In the genomic region with DNA sequence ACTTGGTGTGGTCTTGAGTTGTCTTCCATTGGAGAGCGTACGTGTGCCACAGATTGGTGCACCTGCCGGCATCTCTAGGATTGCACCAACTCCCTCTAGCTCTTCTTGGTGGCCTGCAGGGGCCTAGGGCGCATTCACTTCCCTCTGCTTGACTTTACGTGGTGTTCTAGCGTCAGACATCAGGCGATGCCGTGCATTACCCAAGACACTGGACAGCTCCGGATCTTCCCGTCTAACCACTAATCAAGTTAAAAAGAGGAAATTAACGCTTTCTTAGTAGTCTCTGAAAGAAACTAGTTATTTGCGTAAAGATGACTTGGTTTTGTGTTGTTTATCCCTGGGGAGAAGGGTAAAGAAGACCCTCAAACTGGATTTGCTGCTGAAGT, we compare ENCODE assay signal across 8 cellular contexts. TPM values are rescaled to one million over a fixed set of nuclear protein-coding genes. Genes with fewer than 3 reads are reported as not detected.
DNase-seq lines count a peak whose midpoint lies in the region; ATAC-seq and TF ChIP-seq lines count a peak whose summit lies in the region.

No MANE protein-coding gene starts in this region.

- H3K27ac ChIP-seq in Karpas-422 (ENCODE audit: low read length) = peak overlapping the region; percentile 68
- peak overlapping the region; percentile 41 for H3K27ac ChIP-seq in osteoblast (ENCODE audit: low read depth, low read length)

- H3K36me3 Mint-ChIP-seq in activated T-helper 1 cell treated with anti-CD3 and anti-CD28 coated beads, Interleukin-12 subunit alpha, Interleukin-12 subunit beta, Interleukin-2, Interleukin-4 antibody, amounts not matched to agents 30 ng/mL and 10 ng/mL and 1 ng/mL, durations not matched to agents 14 hours and 24 hours and 36 hours (ENCODE audit: low read depth) = peaks cover 40% of the 10 kb centered on the region
- H3K36me3 Mint-ChIP-seq in glutamatergic neuron (ENCODE audit: unreplicated experiment) = no peaks in the 10 kb centered on the region

- H3K4me2 ChIP-seq in Karpas-422 (ENCODE audit: low read depth, low read length, poor library complexity, severe bottlenecking) (peak overlapping the region; percentile 99), osteoblast (ENCODE audit: insufficient read depth, low read length) (peak overlapping the region; percentile 99)

- DNase-seq in Daoy (ENCODE audit: low read depth) (peak; percentile 22), Karpas-422 (peak; percentile 90), glutamatergic neuron (no peak), osteoblast (ENCODE audit: insufficient read length, low spot score, missing footprints) (no peak), NCI-H2081 treated with DMSO at 0.1 percent for 48 hours (lab: John Stamatoyannopoulos, UW) (no peak), NCI-H2081 (lab: John Stamatoyannopoulos, UW) (no peak)
- no peak for DNase-seq in activated T-helper 1 cell treated with anti-CD3 and anti-CD28 coated beads, Interleukin-12 subunit alpha, Interleukin-12 subunit beta, Interleukin-2, Interleukin-4 antibody, amounts not matched to agents 30 ng/mL and 10 ng/mL and 1 ng/mL, durations not matched to agents 14 hours and 24 hours and 36 hours (ENCODE audit: low spot score)

- no peaks in the 10 kb centered on the region for H3K9me3 Mint-ChIP-seq in activated T-helper 1 cell treated with anti-CD3 and anti-CD28 coated beads, Interleukin-12 subunit alpha, Interleukin-12 subunit beta, Interleukin-2, Interleukin-4 antibody, amounts not matched to agents 30 ng/mL and 10 ng/mL and 1 ng/mL, durations not matched to agents 14 hours and 24 hours and 36 hours
- H3K9me3 Mint-ChIP-seq in glutamatergic neuron (ENCODE audit: unreplicated experiment) = peaks cover 7% of the 10 kb centered on the region

- intact Hi-C loops in activated T-helper 1 cell treated with anti-CD3 and anti-CD28 coated beads, Interleukin-12 subunit alpha, Interleukin-12 subunit beta, Interleukin-2, Interleukin-4 antibody, amounts not matched to agents 30 ng/mL and 10 ng/mL and 1 ng/mL, durations not matched to agents 14 hours and 24 hours and 36 hours (cut with micrococcal nuclease) = loop anchor here (1.0 to 2.0 kb wide), 4 partner anchors 34 to 179 kb away; a partner anchor contains a TSS

- no peak overlapping the region for H2AFZ ChIP-seq in Karpas-422 (ENCODE audit: low read length)
- peak overlapping the region; percentile 92 for H2AFZ ChIP-seq in osteoblast (ENCODE audit: low read length)

- no peaks in the 10 kb centered on the region for H3K9me2 ChIP-seq in Karpas-422 (replicated peaks; ENCODE audit: insufficient read depth, low read length)

- H3K4me1 ChIP-seq in Karpas-422 (ENCODE audit: low read length) = peaks cover 46% of the 10 kb centered on the region
- peaks cover 15% of the 10 kb centered on the region for H3K4me1 ChIP-seq in osteoblast (ENCODE audit: insufficient read depth, low read length)

- H3K27me3 Mint-ChIP-seq in activated T-helper 1 cell treated with anti-CD3 and anti-CD28 coated beads, Interleukin-12 subunit alpha, Interleukin-12 subunit beta, Interleukin-2, Interleukin-4 antibody, amounts not matched to agents 30 ng/mL and 10 ng/mL and 1 ng/mL, durations not matched to agents 14 hours and 24 hours and 36 hours (ENCODE audit: insufficient read depth) = no peaks in the 10 kb centered on the region
- peaks cover 6% of the 10 kb centered on the region for H3K27me3 Mint-ChIP-seq in glutamatergic neuron (ENCODE audit: unreplicated experiment)

- ATAC-seq in GM21381 (IDR thresholded peaks at IDR 0.05; ENCODE audit: unreplicated experiment) = peak; percentile 14

- peaks cover 33% of the 10 kb centered on the region for H3K4me1 Mint-ChIP-seq in activated T-helper 1 cell treated with anti-CD3 and anti-CD28 coated beads, Interleukin-12 subunit alpha, Interleukin-12 subunit beta, Interleukin-2, Interleukin-4 antibody, amounts not matched to agents 30 ng/mL and 10 ng/mL and 1 ng/mL, durations not matched to agents 14 hours and 24 hours and 36 hours (ENCODE audit: low read depth)
- H3K4me1 Mint-ChIP-seq in glutamatergic neuron (ENCODE audit: low read depth, unreplicated experiment) = peaks cover 7% of the 10 kb centered on the region

- peak overlapping the region; percentile 83 for H3K27ac Mint-ChIP-seq in activated T-helper 1 cell treated with anti-CD3 and anti-CD28 coated beads, Interleukin-12 subunit alpha, Interleukin-12 subunit beta, Interleukin-2, Interleukin-4 antibody, amounts not matched to agents 30 ng/mL and 10 ng/mL and 1 ng/mL, durations not matched to agents 14 hours and 24 hours and 36 hours
- H3K27ac Mint-ChIP-seq in glutamatergic neuron (ENCODE audit: unreplicated experiment) = peak overlapping the region; percentile 45

- no peaks in the 10 kb centered on the region for H3K27me3 ChIP-seq in Karpas-422 (ENCODE audit: low read length)
- H3K27me3 ChIP-seq in osteoblast (ENCODE audit: insufficient read depth, low read length) = no peaks in the 10 kb centered on the region

- H3K9me3 ChIP-seq in Karpas-422 (ENCODE audit: low read length) = no peaks in the 10 kb centered on the region
- no peaks in the 10 kb centered on the region for H3K9me3 ChIP-seq in osteoblast (ENCODE audit: low read depth, low read length)

- H4K20me1 ChIP-seq in Karpas-422 (ENCODE audit: insufficient read depth, low read depth, low read length) = no peaks in the 10 kb centered on the region
- H4K20me1 ChIP-seq in osteoblast (ENCODE audit: insufficient read depth, low read length) = no peaks in the 10 kb centered on the region

- TF ChIP-seq CTCF in glutamatergic neuron (IDR thresholded peaks at IDR 0.05; ENCODE audit: partially characterized antibody, unreplicated experiment) (no peak), osteoblast (IDR thresholded peaks at IDR 0.05; ENCODE audit: extremely low read depth, low read depth, low read length) (no peak)

- H3K79me2 ChIP-seq in Karpas-422 (ENCODE audit: low read length) (peaks cover 22% of the 10 kb centered on the region), osteoblast (ENCODE audit: insufficient read depth, low read length) (peaks cover 22% of the 10 kb centered on the region)

- H3K9ac ChIP-seq in Karpas-422 (ENCODE audit: low read length) = peak overlapping the region; percentile 84

- H3K4me3 ChIP-seq in Karpas-422 (ENCODE audit: low read length) (peak overlapping the region; percentile 84), osteoblast (ENCODE audit: insufficient read depth, low read length) (peak overlapping the region; percentile 92)

- H3K36me3 ChIP-seq in Karpas-422 (ENCODE audit: insufficient read depth, low read length) (peaks cover 9% of the 10 kb centered on the region; the same call in 1 of the 2 replicates), osteoblast (ENCODE audit: insufficient read depth, low read length) (peaks cover 18% of the 10 kb centered on the region)

- H3K4me3 Mint-ChIP-seq in activated T-helper 1 cell treated with anti-CD3 and anti-CD28 coated beads, Interleukin-12 subunit alpha, Interleukin-12 subunit beta, Interleukin-2, Interleukin-4 antibody, amounts not matched to agents 30 ng/mL and 10 ng/mL and 1 ng/mL, durations not matched to agents 14 hours and 24 hours and 36 hours = peak overlapping the region; percentile 88
- H3K4me3 Mint-ChIP-seq in glutamatergic neuron (ENCODE audit: unreplicated experiment) = peak overlapping the region; percentile 88

RNA-seq across cellular contexts. Expression of a gene that starts 0.5 kb away (rescaled TPM):
- total RNA-seq in Daoy (2014; rRNA removed; shearing (Covaris generic)) = 23.9 and 26.5 TPM in 2 replicates
- 48.8 and 67.0 TPM in 2 replicates for total RNA-seq in Karpas-422 (2014; rRNA removed; shearing (Covaris generic); ENCODE audit: low replicate concordance)
- 20.5 and 21.4 TPM in 2 replicates for total RNA-seq in activated T-helper 1 cell treated with anti-CD3 and anti-CD28 coated beads, Interleukin-12 subunit alpha, Interleukin-12 subunit beta, Interleukin-2, Interleukin-4 antibody, amounts not matched to agents 30 ng/mL and 10 ng/mL and 1 ng/mL, durations not matched to agents 14 hours and 24 hours and 36 hours
- 4.7 TPM for total RNA-seq in glutamatergic neuron (ENCODE audit: unreplicated experiment)
- total RNA-seq in osteoblast = 44.9 and 52.7 TPM in 2 replicates

RNA-seq across cellular contexts. Expression of a gene that starts 35.9 kb away (rescaled TPM):
- 4.7 and 8.0 TPM in 2 replicates for total RNA-seq in Daoy (2014; rRNA removed; shearing (Covaris generic))
- 10.2 and 25.3 TPM in 2 replicates for total RNA-seq in Karpas-422 (2014; rRNA removed; shearing (Covaris generic); ENCODE audit: low replicate concordance)
- total RNA-seq in activated T-helper 1 cell treated with anti-CD3 and anti-CD28 coated beads, Interleukin-12 subunit alpha, Interleukin-12 subunit beta, Interleukin-2, Interleukin-4 antibody, amounts not matched to agents 30 ng/mL and 10 ng/mL and 1 ng/mL, durations not matched to agents 14 hours and 24 hours and 36 hours = 33.3 and 33.5 TPM in 2 replicates
- 6.9 TPM for total RNA-seq in glutamatergic neuron (ENCODE audit: unreplicated experiment)
- 4.0 and 5.3 TPM in 2 replicates for total RNA-seq in osteoblast

RNA-seq across cellular contexts. Expression of a gene that starts 59.1 kb away (rescaled TPM):
- 18.5 and 45.2 TPM in 2 replicates for total RNA-seq in Daoy (2014; rRNA removed; shearing (Covaris generic))
- total RNA-seq in Karpas-422 (2014; rRNA removed; shearing (Covaris generic); ENCODE audit: low replicate concordance) = 6.8 and 10.5 TPM in 2 replicates
- total RNA-seq in activated T-helper 1 cell treated with anti-CD3 and anti-CD28 coated beads, Interleukin-12 subunit alpha, Interleukin-12 subunit beta, Interleukin-2, Interleukin-4 antibody, amounts not matched to agents 30 ng/mL and 10 ng/mL and 1 ng/mL, durations not matched to agents 14 hours and 24 hours and 36 hours = 20.4 and 20.7 TPM in 2 replicates
- total RNA-seq in glutamatergic neuron (ENCODE audit: unreplicated experiment) (17.7 TPM), osteoblast (26.1 and 28.0 TPM in 2 replicates)

Comparison
In these comparisons a context has a peak if more than half of its experiments do, and no peak if none do; other contexts are left out.
1. DNase-seq: peak in Daoy (single experiment) and Karpas-422 (single experiment); none in activated T-helper 1 cell treated with anti-CD3 and anti-CD28 coated beads, Interleukin-12 subunit alpha, Interleukin-12 subunit beta, Interleukin-2, Interleukin-4 antibody, amounts not matched to agents 30 ng/mL and 10 ng/mL and 1 ng/mL, durations not matched to agents 14 hours and 24 hours and 36 hours (single experiment), glutamatergic neuron (single experiment), osteoblast (single experiment), NCI-H2081 treated with DMSO at 0.1 percent for 48 hours (single experiment) and NCI-H2081 (0 of 2).